Comparison of ENCODE assay signal across 8 cellular contexts in genomic region chr16:10877472-10877946, GRCh38. TPM values are rescaled to one million over a fixed set of nuclear protein-coding genes. Genes with fewer than 3 reads are reported as not detected.
DNase-seq lines count a peak whose midpoint lies in the region; ATAC-seq and TF ChIP-seq lines count a peak whose summit lies in the region.

No MANE protein-coding gene starts in this region.

- H3K27ac ChIP-seq in neural progenitor cell, result no peak overlapping the region

- H3K9me3 ChIP-seq in neural progenitor cell (ENCODE audit: low read depth) (no peaks in the 10 kb centered on the region), BE2C (no peaks in the 10 kb centered on the region)

- H3K27me3 Mint-ChIP-seq in activated T-helper 17 cell treated with anti-CD3 and anti-CD28 coated beads, Interleukin-2, amount 50 U/mL, for 72 hours, result peaks cover 44% of the 10 kb centered on the region
- peaks cover 12% of the 10 kb centered on the region for H3K27me3 Mint-ChIP-seq in neural progenitor cell (ENCODE audit: insufficient read depth, low read depth)

- H3K4me2 ChIP-seq in neural progenitor cell, result no peak overlapping the region

- no peaks in the 10 kb centered on the region for H3F3A ChIP-seq in neural progenitor cell (ENCODE audit: low read depth)

- H3K27me3 ChIP-seq in neural progenitor cell, result peaks cover 61% of the 10 kb centered on the region
- H3K27me3 ChIP-seq in BE2C, result peaks cover 62% of the 10 kb centered on the region

- H3K4me1 ChIP-seq in neural progenitor cell (peaks cover 5% of the 10 kb centered on the region), BE2C (no peaks in the 10 kb centered on the region)

- H3K4me1 Mint-ChIP-seq in activated T-helper 17 cell treated with anti-CD3 and anti-CD28 coated beads, Interleukin-2, amount 50 U/mL, for 72 hours, result peaks cover 43% of the 10 kb centered on the region
- H3K4me1 Mint-ChIP-seq in neural progenitor cell, result no peaks in the 10 kb centered on the region

- H3K4me3 Mint-ChIP-seq in activated T-helper 17 cell treated with anti-CD3 and anti-CD28 coated beads, Interleukin-2, amount 50 U/mL, for 72 hours, result peak overlapping the region; percentile 77
- H3K4me3 Mint-ChIP-seq in neural progenitor cell, result no peak overlapping the region

- no peak overlapping the region for H3K27ac Mint-ChIP-seq in activated T-helper 17 cell treated with anti-CD3 and anti-CD28 coated beads, Interleukin-2, amount 50 U/mL, for 72 hours
- H3K27ac Mint-ChIP-seq in neural progenitor cell, result no peak overlapping the region

- TF ChIP-seq CTCF in GM12875 (IDR thresholded peaks at IDR 0.05; ENCODE audit: borderline replicate concordance, insufficient read depth, low read depth, low read length) (peak; percentile 25; the same call in 1 of the 2 replicates), neural progenitor cell (IDR thresholded peaks at IDR 0.05) (peak; percentile 5), BE2C (IDR thresholded peaks at IDR 0.05; ENCODE audit: low read depth, low read length) (no peak)

- H3K36me3 ChIP-seq in neural progenitor cell (no peaks in the 10 kb centered on the region), BE2C (no peaks in the 10 kb centered on the region)

- H4K20me1 ChIP-seq in neural progenitor cell (ENCODE audit: low read depth), result no peaks in the 10 kb centered on the region

- H3K36me3 Mint-ChIP-seq in activated T-helper 17 cell treated with anti-CD3 and anti-CD28 coated beads, Interleukin-2, amount 50 U/mL, for 72 hours (ENCODE audit: low read depth), result no peaks in the 10 kb centered on the region
- H3K36me3 Mint-ChIP-seq in neural progenitor cell, result no peaks in the 10 kb centered on the region

- H2AFZ ChIP-seq in neural progenitor cell (replicated peaks), result no peak overlapping the region

- peak overlapping the region; percentile 84 for H3K4me3 ChIP-seq in GM12875 (ENCODE audit: low read depth, low read length)
- no peak overlapping the region for H3K4me3 ChIP-seq in neural progenitor cell
- H3K4me3 ChIP-seq in BE2C (ENCODE audit: low read depth, low read length), result no peak overlapping the region

- H3K9ac ChIP-seq in neural progenitor cell, result no peak overlapping the region

- H3K9me3 Mint-ChIP-seq in activated T-helper 17 cell treated with anti-CD3 and anti-CD28 coated beads, Interleukin-2, amount 50 U/mL, for 72 hours, result no peaks in the 10 kb centered on the region
- no peaks in the 10 kb centered on the region for H3K9me3 Mint-ChIP-seq in neural progenitor cell

- no peak for DNase-seq in neural progenitor cell (ENCODE audit: low spot score)
- no peak for DNase-seq in COR-L47 (lab: John Stamatoyannopoulos, UW)
- no peak for DNase-seq in NCI-H446 treated with DMSO at 0.1 percent for 48 hours (lab: John Stamatoyannopoulos, UW)
- no peak for DNase-seq in BE2C

- H3K79me2 ChIP-seq in neural progenitor cell (ENCODE audit: low read depth), result no peaks in the 10 kb centered on the region

- ATAC-seq in HG03039 (IDR thresholded peaks at IDR 0.05; ENCODE audit: unreplicated experiment) (peak; percentile 2), HG03175 (IDR thresholded peaks at IDR 0.05; ENCODE audit: unreplicated experiment) (no peak)
- no peak for ATAC-seq in activated T-helper 17 cell treated with anti-CD3 and anti-CD28 coated beads, Interleukin-2, amount 50 U/mL, for 72 hours (replicated peaks)

RNA-seq across cellular contexts. Expression of gene CIITA, which starts 0.5 kb away (rescaled TPM):
- 10 to 100 TPM in 1 of 2 donors, 1 to 10 TPM in 1; 8.6 to 64.2 TPM for total RNA-seq in activated T-helper 17 cell treated with anti-CD3 and anti-CD28 coated beads, Interleukin-2, amount 50 U/mL, for 72 hours
- total RNA-seq in neural progenitor cell (ENCODE audit: low replicate concordance), result not detected in 2 replicates
- polyA plus RNA-seq in BE2C (2012; ENCODE audit: insufficient read depth, insufficient read length, low read depth), result 1.8 TPM

RNA-seq across cellular contexts. Expression of gene TVP23A, which starts 58.9 kb away (rescaled TPM):
- total RNA-seq in activated T-helper 17 cell treated with anti-CD3 and anti-CD28 coated beads, Interleukin-2, amount 50 U/mL, for 72 hours, result under 1 TPM; 0.22 to 0.69 TPM
- total RNA-seq in neural progenitor cell (ENCODE audit: low replicate concordance), result 3.5 and 4.6 TPM in 2 replicates
- polyA plus RNA-seq in BE2C (2012; ENCODE audit: insufficient read depth, insufficient read length, low read depth), result 1.5 TPM
